22 cellular contexts compared by ENCODE assay signal in genomic region chr13:99845136-99845874, GRCh38.
DNase-seq lines count a peak whose midpoint lies in the region; ATAC-seq and TF ChIP-seq lines count a peak whose summit lies in the region.
"Had no signal": no experiment of that assay in that cellular context is flagged by ENCODE, and none has a peak within 500 bp of the region (broad histone marks: within the 10 kb centered on the region; RNA-seq: fewer than 3 reads in every experiment).

No MANE protein-coding gene starts in this region.

- no peak for ATAC-seq in activated naive CD8-positive, alpha-beta T cell treated with anti-CD3 and anti-CD28 coated beads, Interleukin-2, amount 50 U/mL, for 24 hours
- ATAC-seq: CD8-positive, alpha-beta T cell; SK-N-SH treated with all-trans-retinoic acid at 6 μM for 48 hours had no signal

- H3K27ac ChIP-seq in ovary, result no peak overlapping the region
- H3K27ac ChIP-seq: 22Rv1, C4-2B, SJCRH30 had no signal

- WGBS in ovary, 3 donors, result 83 to 87% (median 85%) methylated on average over 29 of the region's 29 CpGs

- TF ChIP-seq EP300 in ovary (IDR thresholded peaks at IDR 0.05), result no peak

- no peaks in the 10 kb centered on the region for H3K9me3 ChIP-seq in ovary
- H3K9me3 ChIP-seq: Caco-2, HAP-1, SJCRH30 had no signal

- no peak for TF ChIP-seq POLR2A in ovary (IDR thresholded peaks at IDR 0.05)

- peak; percentile 86 for DNase-seq in DMS 273 (lab: John Stamatoyannopoulos, UW; ENCODE audit: unreplicated experiment)
- peak; percentile 29 for DNase-seq in NCI-H1694 (lab: John Stamatoyannopoulos, UW)
- DNase-seq in NCI-H524 (lab: John Stamatoyannopoulos, UW), result peak; percentile 32 to 80
- DNase-seq in cerebellar cortex (ENCODE audit: low spot score), result peak; percentile 83
- no peak for DNase-seq in ovary
- DNase-seq in KG1 (lab: John Stamatoyannopoulos, UW), result no peak
- DNase-seq in globus pallidus (ENCODE audit: low spot score), result no peak
- DNase-seq in activated naive CD8-positive, alpha-beta T cell treated with anti-CD3 and anti-CD28 coated beads, Interleukin-2, amount 50 U/mL, for 24 hours, result no peak
- DNase-seq: Caco-2; CD8-positive, alpha-beta T cell; DMS79 treated with DMSO at 0.1 percent for 48 hours; HFFc6; KBM-7; MM.1S; NCI-H2081; NCI-H748 treated with DMSO at 0.1 percent for 48 hours; SJCRH30 had no signal

- no peaks in the 10 kb centered on the region for H3K9me3 Mint-ChIP-seq in activated naive CD8-positive, alpha-beta T cell treated with anti-CD3 and anti-CD28 coated beads, Interleukin-2, amount 50 U/mL, for 24 hours
- H3K9me3 Mint-ChIP-seq: CD8-positive, alpha-beta T cell; HFFc6 had no signal

- H3K4me3 Mint-ChIP-seq in activated naive CD8-positive, alpha-beta T cell treated with anti-CD3 and anti-CD28 coated beads, Interleukin-2, amount 50 U/mL, for 24 hours, result no peak overlapping the region
- H3K4me3 Mint-ChIP-seq: B cell; CD8-positive, alpha-beta T cell; HFFc6 had no signal

- no peak for TF ChIP-seq CTCF in ovary (IDR thresholded peaks at IDR 0.05)

- intact Hi-C loops in ovary (cut with DNase I), result no loop called here

- H3K27ac Mint-ChIP-seq in activated naive CD8-positive, alpha-beta T cell treated with anti-CD3 and anti-CD28 coated beads, Interleukin-2, amount 50 U/mL, for 24 hours, result no peak overlapping the region
- H3K27ac Mint-ChIP-seq: B cell; CD8-positive, alpha-beta T cell; HFFc6 had no signal

- no peaks in the 10 kb centered on the region for H3K4me1 ChIP-seq in ovary (ENCODE audit: insufficient read depth)
- H3K4me1 ChIP-seq: Caco-2, HAP-1, SJCRH30 had no signal

- H3K36me3 Mint-ChIP-seq in activated naive CD8-positive, alpha-beta T cell treated with anti-CD3 and anti-CD28 coated beads, Interleukin-2, amount 50 U/mL, for 24 hours (ENCODE audit: low read depth), result no peaks in the 10 kb centered on the region
- H3K36me3 Mint-ChIP-seq: CD8-positive, alpha-beta T cell had no signal

- H3K27me3 Mint-ChIP-seq in activated naive CD8-positive, alpha-beta T cell treated with anti-CD3 and anti-CD28 coated beads, Interleukin-2, amount 50 U/mL, for 24 hours, result no peaks in the 10 kb centered on the region
- H3K27me3 Mint-ChIP-seq: B cell had no signal

- no peak overlapping the region for H3K4me3 ChIP-seq in ovary
- H3K4me3 ChIP-seq: HAP-1, SJCRH30 had no signal

- no peaks in the 10 kb centered on the region for H3K4me1 Mint-ChIP-seq in activated naive CD8-positive, alpha-beta T cell treated with anti-CD3 and anti-CD28 coated beads, Interleukin-2, amount 50 U/mL, for 24 hours
- H3K4me1 Mint-ChIP-seq: B cell had no signal

- no peaks in the 10 kb centered on the region for H3K36me3 ChIP-seq in ovary
- H3K36me3 ChIP-seq: HAP-1, SJCRH30 had no signal

- H3K27me3 ChIP-seq in ovary, result no peaks in the 10 kb centered on the region
- H3K27me3 ChIP-seq: SJCRH30 had no signal

Comparison
In these comparisons a context has a peak if more than half of its experiments do, and no peak if none do; other contexts are left out.
1. DNase-seq: peak in DMS 273 (single experiment), NCI-H1694 (single experiment), NCI-H524 (2 of 2) and cerebellar cortex (single experiment); none in ovary (0 of 5), KG1 (single experiment), globus pallidus (single experiment) and activated naive CD8-positive, alpha-beta T cell treated with anti-CD3 and anti-CD28 coated beads, Interleukin-2, amount 50 U/mL, for 24 hours (single experiment).